In the genomic region with DNA sequence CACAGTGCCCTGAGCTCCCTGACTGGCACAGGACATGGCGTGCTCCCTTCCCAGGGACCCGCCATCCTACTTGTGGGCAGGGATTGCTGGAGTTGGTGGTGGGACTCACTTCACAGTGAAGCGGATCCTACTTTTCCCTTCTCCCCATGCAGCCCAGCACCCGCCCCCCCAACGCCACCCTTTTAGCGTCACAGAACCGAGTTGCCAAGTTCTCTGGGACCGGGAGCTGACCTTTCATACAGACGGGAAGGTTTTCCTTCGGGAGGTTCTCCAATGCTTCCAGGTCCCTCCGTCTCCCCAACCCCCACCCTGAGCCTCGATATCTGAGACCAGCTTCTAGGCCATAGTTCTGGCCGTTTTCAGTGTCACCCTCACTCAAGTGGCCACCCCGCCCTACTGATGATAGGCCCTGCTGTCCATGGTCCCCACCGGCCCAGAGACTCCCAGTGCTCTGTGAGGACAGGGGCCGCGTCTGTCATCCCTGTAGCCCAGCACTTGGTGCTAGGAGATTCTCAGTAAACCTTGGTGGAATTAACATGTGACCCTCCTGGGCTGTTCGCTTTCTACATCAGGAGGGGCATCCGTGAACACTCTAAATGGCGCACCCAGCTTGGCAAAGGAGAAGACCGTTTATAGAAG, we compare ENCODE assay signal across 1 cellular context.
A peak's percentile ranks its signal among the peaks of the same experiment; 100 is the strongest.
TF ChIP-seq lines count a peak whose summit lies in the region.

No MANE protein-coding gene starts in this region.

TF ChIP-seq in GM23338, 12 proteins besides CTCF, POLR2A, EP300 and RAD21:
- TF ChIP-seq, protein P1, sequence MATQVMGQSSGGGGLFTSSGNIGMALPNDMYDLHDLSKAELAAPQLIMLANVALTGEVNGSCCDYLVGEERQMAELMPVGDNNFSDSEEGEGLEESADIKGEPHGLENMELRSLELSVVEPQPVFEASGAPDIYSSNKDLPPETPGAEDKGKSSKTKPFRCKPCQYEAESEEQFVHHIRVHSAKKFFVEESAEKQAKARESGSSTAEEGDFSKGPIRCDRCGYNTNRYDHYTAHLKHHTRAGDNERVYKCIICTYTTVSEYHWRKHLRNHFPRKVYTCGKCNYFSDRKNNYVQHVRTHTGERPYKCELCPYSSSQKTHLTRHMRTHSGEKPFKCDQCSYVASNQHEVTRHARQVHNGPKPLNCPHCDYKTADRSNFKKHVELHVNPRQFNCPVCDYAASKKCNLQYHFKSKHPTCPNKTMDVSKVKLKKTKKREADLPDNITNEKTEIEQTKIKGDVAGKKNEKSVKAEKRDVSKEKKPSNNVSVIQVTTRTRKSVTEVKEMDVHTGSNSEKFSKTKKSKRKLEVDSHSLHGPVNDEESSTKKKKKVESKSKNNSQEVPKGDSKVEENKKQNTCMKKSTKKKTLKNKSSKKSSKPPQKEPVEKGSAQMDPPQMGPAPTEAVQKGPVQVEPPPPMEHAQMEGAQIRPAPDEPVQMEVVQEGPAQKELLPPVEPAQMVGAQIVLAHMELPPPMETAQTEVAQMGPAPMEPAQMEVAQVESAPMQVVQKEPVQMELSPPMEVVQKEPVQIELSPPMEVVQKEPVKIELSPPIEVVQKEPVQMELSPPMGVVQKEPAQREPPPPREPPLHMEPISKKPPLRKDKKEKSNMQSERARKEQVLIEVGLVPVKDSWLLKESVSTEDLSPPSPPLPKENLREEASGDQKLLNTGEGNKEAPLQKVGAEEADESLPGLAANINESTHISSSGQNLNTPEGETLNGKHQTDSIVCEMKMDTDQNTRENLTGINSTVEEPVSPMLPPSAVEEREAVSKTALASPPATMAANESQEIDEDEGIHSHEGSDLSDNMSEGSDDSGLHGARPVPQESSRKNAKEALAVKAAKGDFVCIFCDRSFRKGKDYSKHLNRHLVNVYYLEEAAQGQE (IDR thresholded peaks at IDR 0.05; ENCODE audit: unreplicated experiment), result peak; percentile 63
- TF ChIP-seq EZH2phosphoT487 (IDR thresholded peaks at IDR 0.05; ENCODE audit: unreplicated experiment), result no peak
